26 cellular contexts compared by ENCODE assay signal in the genomic region with DNA sequence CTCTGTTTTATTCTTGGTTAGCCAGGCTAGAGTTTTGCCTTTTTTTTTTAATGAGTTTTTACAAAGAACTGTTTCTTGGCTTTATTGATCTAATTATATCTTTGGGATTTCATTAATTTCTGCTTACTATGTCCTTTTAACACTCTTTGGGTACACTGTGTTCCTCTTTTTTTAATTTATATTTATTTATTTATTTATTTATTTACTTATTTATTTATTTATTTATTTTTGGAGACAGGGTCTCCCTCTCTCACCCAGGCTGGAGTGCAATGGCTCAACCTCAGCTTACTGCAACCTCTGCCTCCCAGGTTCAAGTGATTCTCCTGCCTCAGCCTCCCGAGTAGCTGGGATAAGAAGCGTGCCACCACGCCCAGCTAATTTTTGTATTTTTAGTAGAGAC. TPM values are rescaled to one million over a fixed set of nuclear protein-coding genes. Genes with fewer than 3 reads are reported as not detected.
DNase-seq lines count a peak whose midpoint lies in the region; ATAC-seq, FAIRE-seq and TF ChIP-seq lines count a peak whose summit lies in the region.
"Had no signal": no experiment of that assay in that cellular context is flagged by ENCODE, and none has a peak within 500 bp of the region (broad histone marks: within the 10 kb centered on the region; RNA-seq: fewer than 3 reads in every experiment).

No MANE protein-coding gene starts in this region.

- H3K4me1 Mint-ChIP-seq in endothelial cell (ENCODE audit: unreplicated experiment) = no peaks in the 10 kb centered on the region

- peaks cover under 1% of the 10 kb centered on the region; the same call in 1 of the 3 replicates for H3K9me3 ChIP-seq in A549
- no peaks in the 10 kb centered on the region for H3K9me3 ChIP-seq in HEK293 (ENCODE audit: control insufficient read depth, insufficient read depth, low read depth, low read length)
- H3K9me3 ChIP-seq in SK-N-MC (ENCODE audit: low read depth, low read length) = no peaks in the 10 kb centered on the region
- no peaks in the 10 kb centered on the region for H3K9me3 ChIP-seq in body of pancreas
- H3K9me3 ChIP-seq: BE2C, BLaER1, Caco-2 had no signal

- no peak for TF ChIP-seq EP300 in A549 (IDR thresholded peaks at IDR 0.05)

- no peaks in the 10 kb centered on the region for H3K36me3 Mint-ChIP-seq in endothelial cell (ENCODE audit: low read depth, unreplicated experiment)
- H3K36me3 Mint-ChIP-seq: CD8-positive, alpha-beta T cell had no signal

- H3K4me3 ChIP-seq in A549 (no peak overlapping the region), HEK293 (ENCODE audit: low read depth, low read length) (no peak overlapping the region), SK-N-MC (no peak overlapping the region), body of pancreas (peak overlapping the region in 1 of 2 donors; percentile 1)
- H3K4me3 ChIP-seq: BLaER1, GM12878 had no signal

- H3K27me3 Mint-ChIP-seq in endothelial cell (ENCODE audit: unreplicated experiment) = peaks cover 5% of the 10 kb centered on the region

- H3K9ac ChIP-seq in SK-N-MC (ENCODE audit: insufficient read length) = no peak overlapping the region
- H3K9ac ChIP-seq: BLaER1 had no signal

- no peak overlapping the region for H3K4me2 ChIP-seq in A549
- H3K4me2 ChIP-seq: BLaER1 had no signal

- H3K36me3 ChIP-seq in HEK293 (ENCODE audit: control insufficient read depth in 2 of 2, insufficient read depth in 1 of 2, low read length in 2 of 2) (no peaks in the 10 kb centered on the region), SK-N-MC (ENCODE audit: insufficient read depth, low read length) (no peaks in the 10 kb centered on the region), body of pancreas (replicated peaks in 1 of 2; ENCODE audit: insufficient read depth in 1 of 2, low read depth in 2 of 2) (no peaks in the 10 kb centered on the region)
- H3K36me3 ChIP-seq: BE2C, BLaER1 had no signal

- H3K9me3 Mint-ChIP-seq in endothelial cell (ENCODE audit: unreplicated experiment) = no peaks in the 10 kb centered on the region
- H3K9me3 Mint-ChIP-seq: CD4-positive, alpha-beta T cell; CD8-positive, alpha-beta T cell had no signal

- DNase-seq in A549 (ENCODE audit: low read depth in 1 of 2, low spot score in 1 of 2) (no peak), SK-N-MC (ENCODE audit: low read depth, low spot score) (no peak), endothelial cell (ENCODE audit: low spot score) (no peak), DMS 273 (lab: John Stamatoyannopoulos, UW; ENCODE audit: unreplicated experiment) (no peak), body of pancreas (no peak)
- DNase-seq: ACHN; BE2C; C1 segment of cervical spinal cord; Caco-2; Calu3; CD4-positive, alpha-beta T cell; CD8-positive, alpha-beta T cell; DMS 273 treated with DMSO at 0.1 percent for 48 hours; DMS153; DMS53; DMS79; DND-41; EL; GDM1 had no signal

- H3K27ac ChIP-seq in A549 = no peak overlapping the region
- no peak overlapping the region for H3K27ac ChIP-seq in HEK293 (ENCODE audit: extremely low read depth, low read depth, low read length)
- H3K27ac ChIP-seq in SK-N-MC = 0 out of 2 replicates have a peak overlapping the region, but pooled peaks have one; percentile 34
- no peak overlapping the region for H3K27ac ChIP-seq in body of pancreas
- H3K27ac ChIP-seq: 22Rv1, BLaER1 had no signal

- TF ChIP-seq POLR2A in A549 (IDR thresholded peaks at IDR 0.05; ENCODE audit: low read length) (no peak), body of pancreas (IDR thresholded peaks at IDR 0.05) (no peak)

- CTCF ChIA-PET in A549 (lab: Yijun Ruan, JAX) = interaction anchor here (1.3 kb wide), 1 partner anchor 23 kb away, joined by 3 read pairs; no protein-coding TSS in a partner anchor
- CTCF ChIA-PET in HEK293 (lab: Yijun Ruan, JAX) = interaction anchor here (0.7 to 1.5 kb wide), 2 partner anchors 20 to 28 kb away, joined by 4 read pairs; no protein-coding TSS in a partner anchor

- no peak for TF ChIP-seq CTCF in A549 (IDR thresholded peaks at IDR 0.05)
- TF ChIP-seq CTCF in HEK293 (tag by site-specific recombination; IDR thresholded peaks at IDR 0.05) = no peak
- TF ChIP-seq CTCF in endothelial cell (IDR thresholded peaks at IDR 0.05; ENCODE audit: unreplicated experiment) = no peak
- no peak for TF ChIP-seq CTCF in body of pancreas (IDR thresholded peaks at IDR 0.05)

- TF ChIP-seq RAD21 in A549 (conservative IDR thresholded peaks at IDR 0.05 in 1 of 2, IDR thresholded peaks at IDR 0.05 in 1 of 2) = no peak

- ATAC-seq in A549 (no peak), body of pancreas (no peak)
- ATAC-seq: CD8-positive, alpha-beta T cell; GM12878 had no signal

- intact Hi-C loops in body of pancreas (cut with DNase I) = no loop called here

- FAIRE-seq in A549 (lab: Jason Lieb, UNC) = no peak
- FAIRE-seq: D721Med, GM12878, GM12892, GM18507 had no signal

- H3K27me3 ChIP-seq in body of pancreas = no peaks in the 10 kb centered on the region
- H3K27me3 ChIP-seq: BE2C, BLaER1 had no signal

- no peak overlapping the region for H3K27ac Mint-ChIP-seq in endothelial cell (ENCODE audit: unreplicated experiment)
- H3K27ac Mint-ChIP-seq: CD4-positive, alpha-beta T cell; CD8-positive, alpha-beta T cell had no signal

- H3K4me1 ChIP-seq in A549 = peaks cover 23% of the 10 kb centered on the region
- H3K4me1 ChIP-seq in HEK293 (ENCODE audit: control insufficient read depth, insufficient read depth, low read length) = no peaks in the 10 kb centered on the region
- H3K4me1 ChIP-seq in body of pancreas = no peaks in the 10 kb centered on the region
- H3K4me1 ChIP-seq: BE2C, BLaER1, Caco-2 had no signal

- 100% methylated on average over 3 of the region's 3 CpGs for WGBS in A549 (ENCODE audit: missing lambda C conversion rate)
- 88 to 91% methylated on average over 3 of the region's 3 CpGs for WGBS in body of pancreas, 2 donors

- POLR2A ChIA-PET in A549 (lab: Yijun Ruan, JAX) (no interaction called here), HEK293 (lab: Yijun Ruan, JAX) (interaction anchor here (0.7 kb wide), 1 partner anchor 8 kb away, joined by 4 read pairs; no protein-coding TSS in a partner anchor)

- H3K4me3 Mint-ChIP-seq in endothelial cell (ENCODE audit: unreplicated experiment) = no peak overlapping the region
- H3K4me3 Mint-ChIP-seq: CD4-positive, alpha-beta T cell; CD8-positive, alpha-beta T cell had no signal

TF ChIP-seq in A549, 52 proteins besides CTCF, POLR2A, EP300 and RAD21:
- peak; percentile 88 for TF ChIP-seq ZC3H11A (IDR thresholded peaks at IDR 0.05)
- TF ChIP-seq CEBPB (IDR thresholded peaks at IDR 0.05) = no peak
- no peak for TF ChIP-seq HOXB13 (CRISPR knock-in tag; IDR thresholded peaks at IDR 0.05; ENCODE audit: low read depth)
- TF ChIP-seq, protein P1, sequence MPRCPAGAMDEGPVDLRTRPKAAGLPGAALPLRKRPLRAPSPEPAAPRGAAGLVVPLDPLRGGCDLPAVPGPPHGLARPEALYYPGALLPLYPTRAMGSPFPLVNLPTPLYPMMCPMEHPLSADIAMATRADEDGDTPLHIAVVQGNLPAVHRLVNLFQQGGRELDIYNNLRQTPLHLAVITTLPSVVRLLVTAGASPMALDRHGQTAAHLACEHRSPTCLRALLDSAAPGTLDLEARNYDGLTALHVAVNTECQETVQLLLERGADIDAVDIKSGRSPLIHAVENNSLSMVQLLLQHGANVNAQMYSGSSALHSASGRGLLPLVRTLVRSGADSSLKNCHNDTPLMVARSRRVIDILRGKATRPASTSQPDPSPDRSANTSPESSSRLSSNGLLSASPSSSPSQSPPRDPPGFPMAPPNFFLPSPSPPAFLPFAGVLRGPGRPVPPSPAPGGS (IDR thresholded peaks at IDR 0.05) = no peak

TF ChIP-seq in HEK293, 187 proteins besides CTCF, POLR2A, EP300 and RAD21 (continues in another document):
- TF ChIP-seq ZNF549 (tag by site-specific recombination; IDR thresholded peaks at IDR 0.05) (no peak), ZNF426 (tag by site-specific recombination; IDR thresholded peaks at IDR 0.05) (peak; percentile 89), ZNF843 (tag by site-specific recombination; IDR thresholded peaks at IDR 0.05) (no peak), SCRT2 (tag by site-specific recombination; IDR thresholded peaks at IDR 0.05) (no peak), ZNF138 (tag by site-specific recombination; IDR thresholded peaks at IDR 0.05; ENCODE audit: borderline replicate concordance) (peak; percentile 69; the same call in 1 of the 2 replicates), ZNF747 (tag by site-specific recombination; IDR thresholded peaks at IDR 0.05) (no peak), ZNF157 (tag by site-specific recombination; IDR thresholded peaks at IDR 0.05) (no peak)

RNA-seq across cellular contexts. Expression of a gene that starts 15.1 kb away (rescaled TPM):
- polyA plus RNA-seq in A549 (2011; rRNA removed) (89.9 and 97.6 TPM in 2 replicates), A549 (2017; fragmentation: RNase III; extraction: RNeasy Plus Mini Kit Qiagen cat#74134 plus additional on column Dnase treatment) (59.7 to 66.2 TPM (median 60.4 TPM) in 3 replicates)
- polyA plus RNA-seq in A549 (2012; cell fraction: cytosol; rRNA removed) = 48.8 and 54.3 TPM in 2 replicates
- 70.3 and 84.2 TPM in 2 replicates for polyA plus RNA-seq in A549 (2012; cell fraction: nucleus; rRNA removed)
- polyA minus RNA-seq in A549 (2011; rRNA and poly(A)+ RNA removed) = 65.6 and 74.0 TPM in 2 replicates
- total RNA-seq in endothelial cell (ENCODE audit: unreplicated experiment) (70.8 TPM), body of pancreas (100 to 1,000 TPM in 1 of 2 donors, 10 to 100 TPM in 1; 87.2 to 147 TPM)

RNA-seq across cellular contexts. Expression of a gene that starts 36.0 kb away (rescaled TPM):
- 509 and 591 TPM in 2 replicates for polyA plus RNA-seq in A549 (2011; rRNA removed)
- 193 and 219 TPM in 2 replicates for polyA plus RNA-seq in A549 (2012; cell fraction: cytosol; rRNA removed)
- polyA plus RNA-seq in A549 (2012; cell fraction: nucleus; rRNA removed) = 137 and 145 TPM in 2 replicates
- 276 to 288 TPM (median 281 TPM) in 3 replicates for polyA plus RNA-seq in A549 (2017; fragmentation: RNase III; extraction: RNeasy Plus Mini Kit Qiagen cat#74134 plus additional on column Dnase treatment)
- polyA minus RNA-seq in A549 (2011; rRNA and poly(A)+ RNA removed) = 204 and 274 TPM in 2 replicates
- total RNA-seq in endothelial cell (ENCODE audit: unreplicated experiment) = 228 TPM
- 100 to 1,000 TPM in 1 of 2 donors, 10 to 100 TPM in 1; 85.6 to 234 TPM for total RNA-seq in body of pancreas
